Comparison of ENCODE assay signal across 12 cellular contexts in genomic region chr18:22838639-22839487, GRCh38.
DNase-seq lines count a peak whose midpoint lies in the region; ATAC-seq, FAIRE-seq and TF ChIP-seq lines count a peak whose summit lies in the region.
"Had no signal": no experiment of that assay in that cellular context is flagged by ENCODE, and none has a peak within 500 bp of the region (broad histone marks: within the 10 kb centered on the region; RNA-seq: fewer than 3 reads in every experiment).

No MANE protein-coding gene starts in this region.

- H3K27ac ChIP-seq in mammary epithelial cell (ENCODE audit: insufficient read depth, low read depth, low read length) = peak overlapping the region; percentile 72
- H3K27ac ChIP-seq in pancreas = no peak overlapping the region

- ATAC-seq in HG03097 (IDR thresholded peaks at IDR 0.05; ENCODE audit: low FRiP score, unreplicated experiment) = peak; percentile 54
- no peak for ATAC-seq in pancreas
- no peak for ATAC-seq in GM21515 (IDR thresholded peaks at IDR 0.05; ENCODE audit: unreplicated experiment)
- ATAC-seq: naive thymus-derived CD4-positive, alpha-beta T cell; Right ventricle myocardium inferior had no signal

- no TSS peak for BruUV-seq in mammary epithelial cell (replicated peaks; lab: Mats Ljungman, UMichigan)

- H4K20me1 ChIP-seq in mammary epithelial cell (ENCODE audit: insufficient read depth, low read length) = no peaks in the 10 kb centered on the region

- H3K36me3 ChIP-seq in mammary epithelial cell (ENCODE audit: insufficient read depth, low read length) (no peaks in the 10 kb centered on the region), pancreas (no peaks in the 10 kb centered on the region)
- H3K36me3 ChIP-seq: spleen had no signal

- H3K4me1 ChIP-seq in mammary epithelial cell (ENCODE audit: insufficient read depth, low read length) (peaks cover 48% of the 10 kb centered on the region), pancreas (no peaks in the 10 kb centered on the region)

- no peaks in the 10 kb centered on the region for H3K79me2 ChIP-seq in mammary epithelial cell (ENCODE audit: insufficient read depth, low read length)

- DNase-seq in GM12865 (ENCODE audit: low read depth) = peak; percentile 65
- peak; percentile 4 for DNase-seq in GM19238 (ENCODE audit: insufficient read length, low spot score)
- no peak for DNase-seq in mammary epithelial cell
- DNase-seq in pancreas = no peak
- no peak for DNase-seq in NCI-H1694 (lab: John Stamatoyannopoulos, UW)
- DNase-seq in activated CD8-positive, alpha-beta memory T cell treated with anti-CD3 and anti-CD28 coated beads for 24 hours = no peak
- DNase-seq: NCI-H1694 treated with DMSO at 0.1 percent for 48 hours, spleen had no signal

- in situ Hi-C loops in mammary epithelial cell (cut with MboI; ENCODE audit: low sequenced_read_pairs in 2 of 2) = loop anchor here in 1 of 2 donors (25.0 kb wide), 1 partner anchor 98 kb away; the partner anchor contains the start of gene RBBP8

- FAIRE-seq in pancreas (lab: Jason Lieb, UNC) = no peak

- dilution Hi-C loops in mammary epithelial cell (cut with HindIII; ENCODE audit: low sequenced_read_pairs) = loop anchor here (10.0 kb wide), 1 partner anchor 96 kb away; the partner anchor contains the start of gene RBBP8

- CTCF ChIA-PET in mammary epithelial cell (lab: Charles Lee; ENCODE audit: low non-redundant PET) = no interaction called here

- no peak overlapping the region for H3K4me3 ChIP-seq in GM12865 (ENCODE audit: low read depth, low read length)
- H3K4me3 ChIP-seq in mammary epithelial cell (replicated peaks in 1 of 3; ENCODE audit: insufficient read depth in 1 of 3, low read depth in 2 of 3, low read length in 3 of 3) = peak overlapping the region in 1 of 3 experiments; percentile 26
- no peak overlapping the region for H3K4me3 ChIP-seq in pancreas

- no peaks in the 10 kb centered on the region for H3K27me3 ChIP-seq in mammary epithelial cell (ENCODE audit: insufficient read depth, low read length)
- H3K27me3 ChIP-seq in pancreas = no peaks in the 10 kb centered on the region
- H3K27me3 ChIP-seq: spleen had no signal

- H2AFZ ChIP-seq in mammary epithelial cell (ENCODE audit: low read depth, low read length) = peak overlapping the region; percentile 96

- H3K9ac ChIP-seq in mammary epithelial cell (ENCODE audit: insufficient read depth, low read length) = peak overlapping the region; percentile 66

- TF ChIP-seq CTCF in GM12865 (IDR thresholded peaks at IDR 0.05; ENCODE audit: insufficient read depth, low read depth, low read length, missing control alignments) (no peak), mammary epithelial cell (conservative IDR thresholded peaks at IDR 0.05 in 1 of 2, IDR thresholded peaks at IDR 0.05 in 1 of 2; ENCODE audit: extremely low read depth in 1 of 2, insufficient read depth in 1 of 2, low read depth in 1 of 2, low read length in 2 of 2) (no peak), pancreas (IDR thresholded peaks at IDR 0.05) (no peak)

- H3K9me3 ChIP-seq in mammary epithelial cell (replicated peaks; ENCODE audit: insufficient read depth, low read length) (no peaks in the 10 kb centered on the region), pancreas (no peaks in the 10 kb centered on the region)
- H3K9me3 ChIP-seq: spleen had no signal

- WGBS in mammary epithelial cell (ENCODE audit: low coverage, missing lambda C conversion rate) = 10% methylated on average over 7 of the region's 7 CpGs
- WGBS in pancreas, 2 donors = 63 to 67% methylated on average over 7 of the region's 7 CpGs

- intact Hi-C loops in mammary epithelial cell (cut with micrococcal nuclease) = no loop called here
- intact Hi-C loops in pancreas (cut with DNase I) = loop anchor here in 1 of 3 donors (10.0 kb wide), 1 partner anchor 146 kb away; no protein-coding TSS in a partner anchor

- H3K4me2 ChIP-seq in mammary epithelial cell (ENCODE audit: insufficient read depth, low read depth, low read length) = peak overlapping the region; percentile 78

Comparison
In these comparisons a context has a peak if more than half of its experiments do, and no peak if none do; other contexts are left out.
1. DNase-seq: peak in GM12865 (single experiment) and GM19238 (single experiment); none in mammary epithelial cell (single experiment), pancreas (0 of 6), NCI-H1694 (single experiment) and activated CD8-positive, alpha-beta memory T cell treated with anti-CD3 and anti-CD28 coated beads for 24 hours (single experiment).